ENCODE assay signal across 17 cellular contexts in the genomic region with DNA sequence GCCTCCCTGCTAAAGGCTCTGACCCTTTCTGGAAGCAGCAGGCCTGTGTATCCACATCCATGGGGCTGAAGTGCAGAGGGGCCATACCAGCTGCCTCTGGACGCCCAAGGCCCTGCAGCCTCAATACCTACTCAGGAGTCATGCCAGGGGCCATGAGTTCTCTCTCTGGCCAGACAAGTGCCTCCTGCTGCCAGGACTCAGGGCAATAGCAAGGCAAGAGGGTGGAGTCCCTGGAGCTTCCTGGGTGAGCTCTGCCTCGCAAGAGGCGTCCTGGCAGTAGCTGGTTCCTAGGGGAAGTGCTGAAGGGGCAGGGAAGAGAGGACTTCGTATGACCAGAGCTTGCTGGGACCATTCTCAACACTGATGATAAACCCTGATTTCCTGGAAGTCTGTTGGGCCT. TPM values are rescaled to one million over a fixed set of nuclear protein-coding genes. Genes with fewer than 3 reads are reported as not detected.
A peak's percentile ranks its signal among the peaks of the same experiment; 100 is the strongest.
DNase-seq lines count a peak whose midpoint lies in the region; ATAC-seq and TF ChIP-seq lines count a peak whose summit lies in the region.
"Had no signal": no experiment of that assay in that cellular context is flagged by ENCODE, and none has a peak within 500 bp of the region (broad histone marks: within the 10 kb centered on the region; RNA-seq: fewer than 3 reads in every experiment).

No MANE protein-coding gene starts in this region.

- TF ChIP-seq POLR2A in gastroesophageal sphincter (IDR thresholded peaks at IDR 0.05) (no peak), GM18505 (IDR thresholded peaks at IDR 0.05; ENCODE audit: borderline replicate concordance, extremely low read depth, insufficient read depth, insufficient read length) (no peak)

- H3K9ac ChIP-seq in neural progenitor cell, result no peak overlapping the region

- H3K36me3 ChIP-seq in gastroesophageal sphincter (no peaks in the 10 kb centered on the region), tibial artery (peaks cover 0 to 13% (median 0%) of the 10 kb centered on the region in 3 donors), neural progenitor cell (no peaks in the 10 kb centered on the region)
- H3K36me3 ChIP-seq: cardiac muscle cell had no signal

- no peak overlapping the region for H3K4me3 ChIP-seq in gastroesophageal sphincter
- H3K4me3 ChIP-seq in tibial artery, result no peak overlapping the region
- H3K4me3 ChIP-seq in neural progenitor cell, result no peak overlapping the region
- H3K4me3 ChIP-seq: cardiac muscle cell had no signal

- no CpG with 5 or more reads among the region's 4 CpGs for WGBS in gastroesophageal sphincter (ENCODE audit: low coverage in 1 of 2), 2 donors

- no peak overlapping the region for H2AFZ ChIP-seq in neural progenitor cell (replicated peaks)

- no peak for TF ChIP-seq CTCF in gastroesophageal sphincter (IDR thresholded peaks at IDR 0.05)
- TF ChIP-seq CTCF in osteocyte (IDR thresholded peaks at IDR 0.05), result no peak
- TF ChIP-seq CTCF in tibial artery (IDR thresholded peaks at IDR 0.05), result no peak
- TF ChIP-seq CTCF in neural progenitor cell (IDR thresholded peaks at IDR 0.05), result no peak

- intact Hi-C loops in tibial artery (cut with DNase I; ENCODE audit: low total_unique reads), result no loop called here

- no peak overlapping the region for H3K4me2 ChIP-seq in neural progenitor cell

- no peaks in the 10 kb centered on the region for H3F3A ChIP-seq in neural progenitor cell (ENCODE audit: low read depth)

- H4K20me1 ChIP-seq in neural progenitor cell (ENCODE audit: low read depth), result no peaks in the 10 kb centered on the region

- H3K9me3 Mint-ChIP-seq in osteocyte (ENCODE audit: unreplicated experiment) (no peaks in the 10 kb centered on the region), neural progenitor cell (no peaks in the 10 kb centered on the region)

- H3K4me1 ChIP-seq in gastroesophageal sphincter, result peaks cover 13 to 74% (median 43%) of the 10 kb centered on the region in 3 donors
- H3K4me1 ChIP-seq in tibial artery, result peaks cover 13 to 42% (median 39%) of the 10 kb centered on the region in 4 donors
- H3K4me1 ChIP-seq in neural progenitor cell, result peaks cover 18% of the 10 kb centered on the region

- H3K27me3 Mint-ChIP-seq in osteocyte (ENCODE audit: unreplicated experiment) (no peaks in the 10 kb centered on the region), neural progenitor cell (ENCODE audit: insufficient read depth, low read depth) (peaks cover 4% of the 10 kb centered on the region)
- H3K27me3 Mint-ChIP-seq: activated CD8-positive, alpha-beta memory T cell treated with anti-CD3 and anti-CD28 coated beads, Interleukin-2, amount 10 ng/mL, durations not matched to agents 7 days and 5 days; B cell had no signal

- no peak for TF ChIP-seq EP300 in gastroesophageal sphincter (IDR thresholded peaks at IDR 0.05)

- ATAC-seq in gastroesophageal sphincter (no peak), GM18520 (IDR thresholded peaks at IDR 0.05; ENCODE audit: unreplicated experiment) (no peak), GM18505 (IDR thresholded peaks at IDR 0.05; ENCODE audit: unreplicated experiment) (no peak)
- ATAC-seq: activated CD8-positive, alpha-beta memory T cell treated with anti-CD3 and anti-CD28 coated beads, Interleukin-2, amount 10 ng/mL, durations not matched to agents 7 days and 5 days had no signal

- no peaks in the 10 kb centered on the region for H3K79me2 ChIP-seq in neural progenitor cell (ENCODE audit: low read depth)

- H3K27ac Mint-ChIP-seq in osteocyte (ENCODE audit: unreplicated experiment), result peak overlapping the region; percentile 86
- no peak overlapping the region for H3K27ac Mint-ChIP-seq in neural progenitor cell
- H3K27ac Mint-ChIP-seq: activated CD8-positive, alpha-beta memory T cell treated with anti-CD3 and anti-CD28 coated beads, Interleukin-2, amount 10 ng/mL, durations not matched to agents 7 days and 5 days had no signal

- H3K9me3 ChIP-seq in gastroesophageal sphincter (no peaks in the 10 kb centered on the region), tibial artery (no peaks in the 10 kb centered on the region), neural progenitor cell (ENCODE audit: low read depth) (no peaks in the 10 kb centered on the region)

- H3K27ac ChIP-seq in angular gyrus (ENCODE audit: low read depth, low read length) (peak overlapping the region; percentile 94), gastroesophageal sphincter (peak overlapping the region; percentile 74 to 87 (median 82)), tibial artery (peak overlapping the region; percentile 82 to 84), neural progenitor cell (no peak overlapping the region)
- H3K27ac ChIP-seq: VCaP had no signal

- no peaks in the 10 kb centered on the region for H3K27me3 ChIP-seq in gastroesophageal sphincter
- H3K27me3 ChIP-seq in tibial artery, result no peaks in the 10 kb centered on the region
- no peaks in the 10 kb centered on the region for H3K27me3 ChIP-seq in neural progenitor cell
- H3K27me3 ChIP-seq: cardiac muscle cell had no signal

- H3K4me3 Mint-ChIP-seq in osteocyte (ENCODE audit: unreplicated experiment) (no peak overlapping the region), neural progenitor cell (no peak overlapping the region)
- H3K4me3 Mint-ChIP-seq: activated CD8-positive, alpha-beta memory T cell treated with anti-CD3 and anti-CD28 coated beads, Interleukin-2, amount 10 ng/mL, durations not matched to agents 7 days and 5 days; B cell had no signal

- H3K4me1 Mint-ChIP-seq in osteocyte (ENCODE audit: unreplicated experiment) (peaks cover 46% of the 10 kb centered on the region), neural progenitor cell (peaks cover 27% of the 10 kb centered on the region)

- no peaks in the 10 kb centered on the region for H3K36me3 Mint-ChIP-seq in osteocyte (ENCODE audit: unreplicated experiment)
- no peaks in the 10 kb centered on the region for H3K36me3 Mint-ChIP-seq in neural progenitor cell
- H3K36me3 Mint-ChIP-seq: activated CD8-positive, alpha-beta memory T cell treated with anti-CD3 and anti-CD28 coated beads, Interleukin-2, amount 10 ng/mL, durations not matched to agents 7 days and 5 days had no signal

- DNase-seq in osteocyte (ENCODE audit: extremely low spot score, unreplicated experiment) (no peak), tibial artery (no peak), NCI-H2029 (lab: John Stamatoyannopoulos, UW) (no peak), neural progenitor cell (ENCODE audit: low spot score) (no peak)
- DNase-seq: activated CD8-positive, alpha-beta memory T cell treated with anti-CD3 and anti-CD28 coated beads, Interleukin-2, amount 10 ng/mL, durations not matched to agents 7 days and 5 days; activated naive CD4-positive, alpha-beta T cell; DMS153; NCI-H345; stimulated activated naive CD4-positive, alpha-beta T cell treated with Interleukin-2 at 50 U/mL for 16 hours had no signal

RNA-seq across cellular contexts. Expression of a gene that starts 10.9 kb away (rescaled TPM):
- total RNA-seq in gastroesophageal sphincter (1 to 10 TPM in 2 of 4 donors, under 1 TPM in 2; 0.42 to 1.9 (median 0.75) TPM), osteocyte (not detected in 2 replicates), neural progenitor cell (ENCODE audit: low replicate concordance) (not detected in 2 replicates)
- total RNA-seq: activated CD8-positive, alpha-beta memory T cell treated with anti-CD3 and anti-CD28 coated beads, Interleukin-2, amount 10 ng/mL, durations not matched to agents 7 days and 5 days; B cell; myocyte had no signal

RNA-seq across cellular contexts. Expression of a gene that starts 22.5 kb away (rescaled TPM):
- total RNA-seq in gastroesophageal sphincter (10 to 100 TPM; 19.3 to 56.8 (median 25.5) TPM), osteocyte (1.2 and 1.9 TPM in 2 replicates), neural progenitor cell (ENCODE audit: low replicate concordance) (0.58 and 1.2 TPM in 2 replicates)

RNA-seq across cellular contexts. Expression of a gene that starts 30.4 kb away (rescaled TPM):
- total RNA-seq in gastroesophageal sphincter (10 to 100 TPM; 17.0 to 20.0 (median 18.8) TPM), osteocyte (28.7 and 33.4 TPM in 2 replicates), neural progenitor cell (ENCODE audit: low replicate concordance) (42.7 and 61.9 TPM in 2 replicates)

RNA-seq across cellular contexts. Expression of a gene that starts 36.8 kb away (rescaled TPM):
- total RNA-seq in gastroesophageal sphincter (10 to 100 TPM; 40.7 to 66.8 (median 53.3) TPM), osteocyte (21.2 and 21.6 TPM in 2 replicates), neural progenitor cell (ENCODE audit: low replicate concordance) (8.3 and 16.7 TPM in 2 replicates)
